In genomic region chr11:10898003-10898762, GRCh38 we compare ENCODE assay signal across 1 cellular context.
TF ChIP-seq lines count a peak whose summit lies in the region.

No MANE protein-coding gene starts in this region.

TF ChIP-seq in IMR-90, 13 proteins besides CTCF, POLR2A, EP300 and RAD21:
- no peak for TF ChIP-seq MAFK (IDR thresholded peaks at IDR 0.05; ENCODE audit: low read depth, low read length)
